Comparison of ENCODE assay signal across 13 cellular contexts in the genomic region with DNA sequence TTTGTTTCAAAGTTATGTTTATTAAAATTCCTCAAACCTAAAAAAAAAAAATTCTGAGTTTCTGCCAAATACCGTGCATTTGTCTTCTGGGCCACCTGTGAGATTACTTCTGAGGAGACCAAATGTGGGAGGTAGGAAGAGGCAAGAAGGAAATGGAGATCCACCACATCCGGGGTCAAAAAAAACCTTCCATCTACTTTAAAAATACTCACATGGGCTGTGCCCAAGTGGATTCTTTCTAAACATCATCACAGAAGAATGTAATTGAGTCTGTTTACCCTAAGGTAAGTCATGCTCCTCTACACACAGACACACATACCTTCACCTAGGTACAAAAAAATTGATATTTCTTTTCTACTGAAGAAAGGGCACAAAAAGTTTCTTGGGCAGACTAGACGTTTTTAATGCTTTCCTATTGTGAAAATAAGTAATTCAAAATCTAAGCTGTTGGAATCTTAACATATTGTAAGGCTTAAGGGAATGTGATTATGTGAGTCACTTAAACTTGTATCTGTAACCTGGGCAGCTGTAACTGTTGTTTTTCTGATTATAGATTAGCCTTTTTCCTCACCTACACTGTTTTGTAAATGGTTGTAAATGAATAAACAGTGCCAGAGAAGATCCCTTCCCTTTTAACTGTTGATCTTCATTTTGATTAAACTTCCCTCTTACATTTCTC. TPM values are rescaled to one million over a fixed set of nuclear protein-coding genes. Genes with fewer than 3 reads are reported as not detected.
A peak's percentile ranks its signal among the peaks of the same experiment; 100 is the strongest.
DNase-seq lines count a peak whose midpoint lies in the region; FAIRE-seq and TF ChIP-seq lines count a peak whose summit lies in the region.
"Had no signal": no experiment of that assay in that cellular context is flagged by ENCODE, and none has a peak within 500 bp of the region (broad histone marks: within the 10 kb centered on the region; RNA-seq: fewer than 3 reads in every experiment).

No MANE protein-coding gene starts in this region.

- CTCF ChIA-PET in CD4-positive, alpha-beta memory T cell (lab: Charles Lee; ENCODE audit: partially characterized antibody): interaction anchor here (1.0 to 2.3 kb wide), 8 partner anchors 18 to 230 kb away, joined by 3 to 14 read pairs (median 5); partner anchors contain the start of gene SPOCK2

- H3K36me3 ChIP-seq in CD4-positive, alpha-beta memory T cell (ENCODE audit: insufficient read depth, low read length): no peaks in the 10 kb centered on the region

- H3K27ac Mint-ChIP-seq in CD4-positive, alpha-beta memory T cell: peak overlapping the region; percentile 81 to 97 (median 90)
- peak overlapping the region; percentile 86 for H3K27ac Mint-ChIP-seq in T-helper 1 cell treated with Interleukin-12 subunit alpha and Interleukin-12 subunit beta and Interleukin-4 antibody, amounts not matched to agents 30 μg/mL and 1 μg/mL, for 36 hours

- peak; percentile 62 to 72 (median 71) for DNase-seq in CD4-positive, alpha-beta memory T cell
- DNase-seq in H54 (ENCODE audit: insufficient read length, low spot score) (no peak), kidney tubule cell (ENCODE audit: low spot score) (peak; percentile 94), DMS53 treated with DMSO at 0.1 percent for 48 hours (lab: John Stamatoyannopoulos, UW; ENCODE audit: unreplicated experiment) (no peak), NK-92 (lab: John Stamatoyannopoulos, UW; ENCODE audit: unreplicated experiment) (no peak), NCI-H146 treated with DMSO at 0.1 percent for 48 hours (lab: John Stamatoyannopoulos, UW; ENCODE audit: unreplicated experiment) (no peak)
- DNase-seq in stimulated activated CD4-positive, alpha-beta T cell treated with anti-CD3 and anti-CD28 coated beads, Interleukin-2, amount 100 ng/mL, for 48 hours: no peak
- DNase-seq: foreskin fibroblast, NCI-H774, spleen, WERI-Rb-1 had no signal

- H3K4me1 Mint-ChIP-seq in CD4-positive, alpha-beta memory T cell: peaks cover 61 to 91% (median 80%) of the 10 kb centered on the region in 4 donors
- peaks cover 53% of the 10 kb centered on the region for H3K4me1 Mint-ChIP-seq in T-helper 1 cell treated with Interleukin-12 subunit alpha and Interleukin-12 subunit beta and Interleukin-4 antibody, amounts not matched to agents 30 μg/mL and 1 μg/mL, for 36 hours (ENCODE audit: low read depth)

- peaks cover 4 to 9% of the 10 kb centered on the region in 2 donors for H3K36me3 Mint-ChIP-seq in CD4-positive, alpha-beta memory T cell
- H3K36me3 Mint-ChIP-seq in T-helper 1 cell treated with Interleukin-12 subunit alpha and Interleukin-12 subunit beta and Interleukin-4 antibody, amounts not matched to agents 30 μg/mL and 1 μg/mL, for 36 hours (ENCODE audit: low read depth): peaks cover 17% of the 10 kb centered on the region

- no peaks in the 10 kb centered on the region for H3K9me3 ChIP-seq in CD4-positive, alpha-beta memory T cell (ENCODE audit: control insufficient read depth in 1 of 2, low read length in 2 of 2)
- H3K9me3 ChIP-seq: spleen had no signal

- intact Hi-C loops in CD4-positive, alpha-beta memory T cell (cut with micrococcal nuclease): loop anchor here (1.0 to 2.0 kb wide), 2 partner anchors 17 to 18 kb away; no protein-coding TSS in a partner anchor

- H3K27me3 Mint-ChIP-seq in CD4-positive, alpha-beta memory T cell: no peaks in the 10 kb centered on the region
- no peaks in the 10 kb centered on the region for H3K27me3 Mint-ChIP-seq in T-helper 1 cell treated with Interleukin-12 subunit alpha and Interleukin-12 subunit beta and Interleukin-4 antibody, amounts not matched to agents 30 μg/mL and 1 μg/mL, for 36 hours (ENCODE audit: low read depth)
- H3K27me3 Mint-ChIP-seq: IgD-negative memory B cell had no signal

- peak overlapping the region; percentile 53 for H3K27ac ChIP-seq in CD4-positive, alpha-beta memory T cell (ENCODE audit: low read depth, low read length)
- H3K27ac ChIP-seq: WERI-Rb-1 had no signal

- H3K27me3 ChIP-seq in CD4-positive, alpha-beta memory T cell (ENCODE audit: insufficient read depth, low read length): no peaks in the 10 kb centered on the region
- H3K27me3 ChIP-seq: spleen had no signal

- FAIRE-seq in H54 (lab: Jason Lieb, UNC): peak; percentile 43

- peak overlapping the region in 1 of 2 donors; percentile 16 for H3K4me3 ChIP-seq in CD4-positive, alpha-beta memory T cell (ENCODE audit: low read length in 2 of 2)
- H3K4me3 ChIP-seq: spleen had no signal

- no peaks in the 10 kb centered on the region for H3K9me3 Mint-ChIP-seq in CD4-positive, alpha-beta memory T cell
- H3K9me3 Mint-ChIP-seq in T-helper 1 cell treated with Interleukin-12 subunit alpha and Interleukin-12 subunit beta and Interleukin-4 antibody, amounts not matched to agents 30 μg/mL and 1 μg/mL, for 36 hours: no peaks in the 10 kb centered on the region
- H3K9me3 Mint-ChIP-seq: IgD-negative memory B cell had no signal

- peak overlapping the region; percentile 61 to 87 (median 81) for H3K4me3 Mint-ChIP-seq in CD4-positive, alpha-beta memory T cell
- H3K4me3 Mint-ChIP-seq in T-helper 1 cell treated with Interleukin-12 subunit alpha and Interleukin-12 subunit beta and Interleukin-4 antibody, amounts not matched to agents 30 μg/mL and 1 μg/mL, for 36 hours: peak overlapping the region; percentile 69

- TF ChIP-seq POLR2A in H54 (IDR thresholded peaks at IDR 0.05; ENCODE audit: low read depth, low read length): no peak

- POLR2A ChIA-PET in CD4-positive, alpha-beta memory T cell (lab: Charles Lee; ENCODE audit: partially characterized antibody): interaction anchor here (0.7 to 6.3 kb wide), 15 partner anchors 10 to 228 kb away, joined by 3 to 230 read pairs (median 5); partner anchors contain the start of genes ANAPC16, ASCC1 and SPOCK2

- peaks cover 78% of the 10 kb centered on the region for H3K4me1 ChIP-seq in CD4-positive, alpha-beta memory T cell (ENCODE audit: insufficient read depth, low read length)

RNA-seq across cellular contexts. Expression of gene SPOCK2, which starts 19.1 kb away (rescaled TPM):
- 100 to 1,000 TPM; 552 to 556 TPM for total RNA-seq in CD4-positive, alpha-beta memory T cell
- 100 to 1,000 TPM; 174 to 260 TPM for polyA plus RNA-seq in CD4-positive, alpha-beta memory T cell

Comparison
In these comparisons a context has a peak if more than half of its experiments do, and no peak if none do; other contexts are left out.
1. DNase-seq: peak in CD4-positive, alpha-beta memory T cell (5 of 5) and kidney tubule cell (single experiment); none in H54 (single experiment), DMS53 treated with DMSO at 0.1 percent for 48 hours (single experiment), NK-92 (single experiment), stimulated activated CD4-positive, alpha-beta T cell treated with anti-CD3 and anti-CD28 coated beads, Interleukin-2, amount 100 ng/mL, for 48 hours (0 of 2) and NCI-H146 treated with DMSO at 0.1 percent for 48 hours (single experiment).